Comparison of ENCODE assay signal across 15 cellular contexts in genomic region chr1:51417496-51418383, GRCh38.
DNase-seq lines count a peak whose midpoint lies in the region; ATAC-seq lines count a peak whose summit lies in the region.
"Had no signal": no experiment of that assay in that cellular context is flagged by ENCODE, and none has a peak within 500 bp of the region (broad histone marks: within the 10 kb centered on the region; RNA-seq: fewer than 3 reads in every experiment).

No MANE protein-coding gene starts in this region.

- no peak overlapping the region for H3K4me3 Mint-ChIP-seq in activated naive CD4-positive, alpha-beta T cell treated with anti-CD3 and anti-CD28 coated beads, Interleukin-2, amount 50 U/mL, for 24 hours
- H3K4me3 Mint-ChIP-seq in activated naive CD4-positive, alpha-beta T cell treated with anti-CD3 and anti-CD28 coated beads, Interleukin-2, amount 10 ng/mL, durations not matched to agents 7 days and 5 days = no peak overlapping the region
- H3K4me3 Mint-ChIP-seq in stimulated activated memory B cell treated with anti-CD40 and anti-IgM and Interleukin-4, amounts not matched to agents 10 μg/mL and 1 μg/mL and 100 μg/mL, for 72 hours = no peak overlapping the region
- H3K4me3 Mint-ChIP-seq: nephron progenitor cell had no signal

- CTCF ChIA-PET in activated naive CD4-positive, alpha-beta T cell treated with anti-CD3 and anti-CD28 coated beads, Interleukin-2, amount 10 ng/mL, durations not matched to agents 7 days and 5 days (lab: Charles Lee) = interaction anchor here (1.1 kb wide), 1 partner anchor 8 kb away, joined by 3 read pairs; no protein-coding TSS in a partner anchor

- H3K27me3 Mint-ChIP-seq in activated naive CD4-positive, alpha-beta T cell treated with anti-CD3 and anti-CD28 coated beads, Interleukin-2, amount 50 U/mL, for 24 hours = no peaks in the 10 kb centered on the region
- no peaks in the 10 kb centered on the region for H3K27me3 Mint-ChIP-seq in activated naive CD4-positive, alpha-beta T cell treated with anti-CD3 and anti-CD28 coated beads, Interleukin-2, amount 10 ng/mL, durations not matched to agents 7 days and 5 days
- no peaks in the 10 kb centered on the region for H3K27me3 Mint-ChIP-seq in stimulated activated memory B cell treated with anti-CD40 and anti-IgM and Interleukin-4, amounts not matched to agents 10 μg/mL and 1 μg/mL and 100 μg/mL, for 72 hours

- peaks cover 35% of the 10 kb centered on the region for H3K36me3 Mint-ChIP-seq in activated naive CD4-positive, alpha-beta T cell treated with anti-CD3 and anti-CD28 coated beads, Interleukin-2, amount 50 U/mL, for 24 hours
- H3K36me3 Mint-ChIP-seq in activated naive CD4-positive, alpha-beta T cell treated with anti-CD3 and anti-CD28 coated beads, Interleukin-2, amount 10 ng/mL, durations not matched to agents 7 days and 5 days = peaks cover 33% of the 10 kb centered on the region
- peaks cover 59% of the 10 kb centered on the region for H3K36me3 Mint-ChIP-seq in stimulated activated memory B cell treated with anti-CD40 and anti-IgM and Interleukin-4, amounts not matched to agents 10 μg/mL and 1 μg/mL and 100 μg/mL, for 72 hours

- H3K27ac Mint-ChIP-seq in activated naive CD4-positive, alpha-beta T cell treated with anti-CD3 and anti-CD28 coated beads, Interleukin-2, amount 50 U/mL, for 24 hours = peak overlapping the region; percentile 25
- H3K27ac Mint-ChIP-seq in activated naive CD4-positive, alpha-beta T cell treated with anti-CD3 and anti-CD28 coated beads, Interleukin-2, amount 10 ng/mL, durations not matched to agents 7 days and 5 days = no peak overlapping the region
- peak overlapping the region; percentile 18 for H3K27ac Mint-ChIP-seq in stimulated activated memory B cell treated with anti-CD40 and anti-IgM and Interleukin-4, amounts not matched to agents 10 μg/mL and 1 μg/mL and 100 μg/mL, for 72 hours

- ATAC-seq in stimulated activated memory B cell treated with anti-CD40 and anti-IgM and Interleukin-4, amounts not matched to agents 10 μg/mL and 1 μg/mL and 100 μg/mL, for 72 hours = no peak
- ATAC-seq in HG02840 (IDR thresholded peaks at IDR 0.05; ENCODE audit: low FRiP score, unreplicated experiment) (no peak), GM19397 (IDR thresholded peaks at IDR 0.05; ENCODE audit: unreplicated experiment) (no peak)

- no peak for DNase-seq in activated naive CD4-positive, alpha-beta T cell treated with anti-CD3 and anti-CD28 coated beads, Interleukin-2, amount 10 ng/mL, durations not matched to agents 7 days and 5 days
- DNase-seq in astrocyte of the hippocampus (ENCODE audit: low read depth, low spot score) = peak; percentile 71
- DNase-seq in iris pigment epithelial cell (ENCODE audit: low read depth) = peak; percentile 70
- no peak for DNase-seq in NCI-H2196 (lab: John Stamatoyannopoulos, UW; ENCODE audit: unreplicated experiment)
- DNase-seq: Caco-2; erythroblast; H7; NCI-H1092; NCI-H345; nephron progenitor cell; stimulated activated naive CD4-positive, alpha-beta T cell treated with Interleukin-2 at 50 U/mL for 16 hours had no signal

- peaks cover 15% of the 10 kb centered on the region for H3K4me1 Mint-ChIP-seq in activated naive CD4-positive, alpha-beta T cell treated with anti-CD3 and anti-CD28 coated beads, Interleukin-2, amount 50 U/mL, for 24 hours
- H3K4me1 Mint-ChIP-seq in activated naive CD4-positive, alpha-beta T cell treated with anti-CD3 and anti-CD28 coated beads, Interleukin-2, amount 10 ng/mL, durations not matched to agents 7 days and 5 days = no peaks in the 10 kb centered on the region
- peaks cover 33% of the 10 kb centered on the region for H3K4me1 Mint-ChIP-seq in stimulated activated memory B cell treated with anti-CD40 and anti-IgM and Interleukin-4, amounts not matched to agents 10 μg/mL and 1 μg/mL and 100 μg/mL, for 72 hours

- no peaks in the 10 kb centered on the region for H3K9me3 Mint-ChIP-seq in activated naive CD4-positive, alpha-beta T cell treated with anti-CD3 and anti-CD28 coated beads, Interleukin-2, amount 50 U/mL, for 24 hours
- no peaks in the 10 kb centered on the region for H3K9me3 Mint-ChIP-seq in activated naive CD4-positive, alpha-beta T cell treated with anti-CD3 and anti-CD28 coated beads, Interleukin-2, amount 10 ng/mL, durations not matched to agents 7 days and 5 days
- peaks cover 5% of the 10 kb centered on the region for H3K9me3 Mint-ChIP-seq in stimulated activated memory B cell treated with anti-CD40 and anti-IgM and Interleukin-4, amounts not matched to agents 10 μg/mL and 1 μg/mL and 100 μg/mL, for 72 hours
- H3K9me3 Mint-ChIP-seq: nephron progenitor cell had no signal

Comparison
In these comparisons a context has a peak if more than half of its experiments do, and no peak if none do; other contexts are left out.
1. DNase-seq: peak in astrocyte of the hippocampus (single experiment) and iris pigment epithelial cell (single experiment); none in activated naive CD4-positive, alpha-beta T cell treated with anti-CD3 and anti-CD28 coated beads, Interleukin-2, amount 10 ng/mL, durations not matched to agents 7 days and 5 days (single experiment) and NCI-H2196 (single experiment).